9 cellular contexts compared by ENCODE assay signal in the genomic region with DNA sequence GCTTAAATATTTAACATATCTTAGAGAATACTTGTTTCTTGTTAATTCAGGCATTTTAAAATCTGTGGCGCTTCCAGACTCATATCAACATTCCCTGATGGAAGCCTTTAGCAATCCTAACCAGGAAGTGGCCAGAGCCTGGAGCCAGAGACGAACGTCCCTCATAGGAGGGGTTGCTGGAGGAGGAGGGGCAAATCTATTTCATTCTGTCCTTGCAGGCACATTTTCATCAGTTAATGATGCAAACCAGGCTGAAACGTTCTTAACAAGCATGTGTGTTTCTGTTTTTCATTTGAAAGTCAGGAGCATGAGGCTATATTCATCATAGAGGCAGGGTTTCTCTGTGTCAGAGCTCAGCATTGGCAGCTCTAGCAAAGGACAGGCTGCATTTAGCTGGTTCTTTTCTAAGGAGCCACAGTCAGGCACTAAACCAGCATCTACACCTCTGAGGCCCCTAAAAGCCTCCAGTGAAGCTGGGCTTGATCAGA. TPM values are rescaled to one million over a fixed set of nuclear protein-coding genes. Genes with fewer than 3 reads are reported as not detected.
A peak's percentile ranks its signal among the peaks of the same experiment; 100 is the strongest.
DNase-seq lines count a peak whose midpoint lies in the region; ATAC-seq and TF ChIP-seq lines count a peak whose summit lies in the region.
"Had no signal": no experiment of that assay in that cellular context is flagged by ENCODE, and none has a peak within 500 bp of the region (broad histone marks: within the 10 kb centered on the region; RNA-seq: fewer than 3 reads in every experiment).

No MANE protein-coding gene starts in this region.

- H3K36me3 ChIP-seq in Panc1 (ENCODE audit: control insufficient read depth, insufficient read depth, low read length): no peaks in the 10 kb centered on the region

- H3K4me1 Mint-ChIP-seq in Calu3 (ENCODE audit: low read depth, unreplicated experiment) (peaks cover 51% of the 10 kb centered on the region), osteocyte (ENCODE audit: unreplicated experiment) (peaks cover 68% of the 10 kb centered on the region)

- peak overlapping the region; percentile 78 for H3K27ac Mint-ChIP-seq in Calu3 (ENCODE audit: unreplicated experiment)
- H3K27ac Mint-ChIP-seq in osteocyte (ENCODE audit: unreplicated experiment): peak overlapping the region; percentile 88
- H3K27ac Mint-ChIP-seq: activated naive CD8-positive, alpha-beta T cell had no signal

- CTCF ChIA-PET in Calu3 (lab: Charles Lee): interaction anchor here (1.0 kb wide), 1 partner anchor 20 kb away, joined by 4 read pairs; no protein-coding TSS in a partner anchor
- CTCF ChIA-PET in Panc1 (lab: Charles Lee): interaction anchor here (0.5 kb wide), 1 partner anchor 249 kb away, joined by 3 read pairs; no protein-coding TSS in a partner anchor

- TF ChIP-seq CTCF in Calu3 (IDR thresholded peaks at IDR 0.05; ENCODE audit: unreplicated experiment): no peak
- TF ChIP-seq CTCF in Panc1 (IDR thresholded peaks at IDR 0.05): no peak
- no peak for TF ChIP-seq CTCF in fibroblast of villous mesenchyme (IDR thresholded peaks at IDR 0.05; ENCODE audit: insufficient read depth, low read depth, low read length)
- TF ChIP-seq CTCF in osteocyte (IDR thresholded peaks at IDR 0.05): no peak

- peak overlapping the region; percentile 98 for H3K27ac ChIP-seq in Panc1 (ENCODE audit: low read length)

- H3K27me3 Mint-ChIP-seq in Calu3 (ENCODE audit: unreplicated experiment): no peaks in the 10 kb centered on the region
- no peaks in the 10 kb centered on the region for H3K27me3 Mint-ChIP-seq in osteocyte (ENCODE audit: unreplicated experiment)
- H3K27me3 Mint-ChIP-seq: activated naive CD8-positive, alpha-beta T cell had no signal

- H3K9me3 Mint-ChIP-seq in Calu3 (ENCODE audit: low read depth, unreplicated experiment): no peaks in the 10 kb centered on the region
- peaks cover 5% of the 10 kb centered on the region for H3K9me3 Mint-ChIP-seq in osteocyte (ENCODE audit: unreplicated experiment)

- no peaks in the 10 kb centered on the region for H3K27me3 ChIP-seq in Panc1 (ENCODE audit: control insufficient read depth, insufficient read depth, low read length)

- H3K4me1 ChIP-seq in Panc1 (ENCODE audit: control insufficient read depth, insufficient read depth, low read length): peaks cover 43% of the 10 kb centered on the region

- no peaks in the 10 kb centered on the region for H3K9me3 ChIP-seq in Panc1 (ENCODE audit: control insufficient read depth, insufficient read depth, low read depth, low read length)

- H3K4me3 Mint-ChIP-seq in Calu3 (ENCODE audit: low read depth, unreplicated experiment): no peak overlapping the region
- peak overlapping the region; percentile 33 for H3K4me3 Mint-ChIP-seq in osteocyte (ENCODE audit: unreplicated experiment)
- H3K4me3 Mint-ChIP-seq: activated naive CD8-positive, alpha-beta T cell had no signal

- DNase-seq in Calu3: peak; percentile 18
- no peak for DNase-seq in Panc1 (ENCODE audit: low read depth, low spot score)
- DNase-seq in fibroblast of villous mesenchyme (ENCODE audit: low read depth): peak; percentile 92
- DNase-seq in osteocyte (ENCODE audit: extremely low spot score, unreplicated experiment): no peak
- DNase-seq in D341Med (ENCODE audit: low spot score): no peak
- DNase-seq in dermis blood vessel endothelial cell: no peak

- intact Hi-C loops in Calu3 (cut with micrococcal nuclease; ENCODE audit: unreplicated experiment): no loop called here
- intact Hi-C loops in Panc1 (cut with micrococcal nuclease; ENCODE audit: unreplicated experiment): no loop called here

- H3K4me3 ChIP-seq in Panc1 (ENCODE audit: low read depth in 2 of 2, low read length in 2 of 2) (peak overlapping the region; percentile 9 to 31; a peak in 3 of 4 replicates), fibroblast of villous mesenchyme (ENCODE audit: low read depth, low read length) (peak overlapping the region; percentile 15)

- peaks cover 4% of the 10 kb centered on the region for H3K36me3 Mint-ChIP-seq in Calu3 (ENCODE audit: insufficient read depth, unreplicated experiment)
- H3K36me3 Mint-ChIP-seq in osteocyte (ENCODE audit: unreplicated experiment): no peaks in the 10 kb centered on the region
- H3K36me3 Mint-ChIP-seq: activated naive CD8-positive, alpha-beta T cell had no signal

- POLR2A ChIA-PET in Panc1 (lab: Charles Lee): no interaction called here

- no TSS peak for BruUV-seq in Calu3 (replicated peaks; lab: Mats Ljungman, UMichigan)
- BruUV-seq in Panc1 (replicated peaks; lab: Mats Ljungman, UMichigan): no TSS peak

- in situ Hi-C loops in Panc1 (cut with HindIII; ENCODE audit: low pct_unique_long_range_greater_than_20kb, low sequenced_read_pairs): no loop called here

- peak; percentile 90 for ATAC-seq in Panc1
- no peak for ATAC-seq in GM21423 (IDR thresholded peaks at IDR 0.05; ENCODE audit: unreplicated experiment)
- ATAC-seq in GM21447 (IDR thresholded peaks at IDR 0.05; ENCODE audit: unreplicated experiment): no peak

RNA-seq across cellular contexts. Expression of gene IFIT2, which starts 17.8 kb away (rescaled TPM):
- total RNA-seq in Calu3 (2022): 40.8 and 139 TPM in 2 replicates
- total RNA-seq in Panc1 (2021; ENCODE audit: unreplicated experiment): 31.6 TPM
- polyA plus RNA-seq in Panc1 (2012; ENCODE audit: insufficient read length): 6.9 TPM
- 10.3 and 22.9 TPM in 2 replicates for total RNA-seq in fibroblast of villous mesenchyme
- 8.8 and 11.0 TPM in 2 replicates for total RNA-seq in osteocyte
- total RNA-seq in dermis blood vessel endothelial cell: 9.6 and 23.7 TPM in 2 replicates

RNA-seq across cellular contexts. Expression of gene LIPA, which starts 32.5 kb away (rescaled TPM):
- total RNA-seq in Calu3 (2022): 66.7 and 127 TPM in 2 replicates
- 172 TPM for total RNA-seq in Panc1 (2021; ENCODE audit: unreplicated experiment)
- polyA plus RNA-seq in Panc1 (2012; ENCODE audit: insufficient read length): 69.3 TPM
- total RNA-seq in fibroblast of villous mesenchyme: 105 and 232 TPM in 2 replicates
- 36.9 and 42.2 TPM in 2 replicates for total RNA-seq in osteocyte
- 86.2 and 101 TPM in 2 replicates for total RNA-seq in dermis blood vessel endothelial cell

RNA-seq across cellular contexts. Expression of gene IFIT3, which starts 43.8 kb away (rescaled TPM):
- total RNA-seq in Calu3 (2022) (45.2 and 153 TPM in 2 replicates), Panc1 (2021; ENCODE audit: unreplicated experiment) (29.8 TPM), fibroblast of villous mesenchyme (61.8 and 90.2 TPM in 2 replicates), osteocyte (19.9 and 22.7 TPM in 2 replicates), dermis blood vessel endothelial cell (14.1 and 14.3 TPM in 2 replicates)
- 5.2 TPM for polyA plus RNA-seq in Panc1 (2012; ENCODE audit: insufficient read length)

Comparison
In these comparisons a context has a peak if more than half of its experiments do, and no peak if none do; other contexts are left out.
1. DNase-seq: peak in Calu3 (single experiment) and fibroblast of villous mesenchyme (single experiment); none in Panc1 (single experiment), osteocyte (single experiment), D341Med (single experiment) and dermis blood vessel endothelial cell (single experiment).